Comparison of ENCODE assay signal across 11 cellular contexts in the genomic region with DNA sequence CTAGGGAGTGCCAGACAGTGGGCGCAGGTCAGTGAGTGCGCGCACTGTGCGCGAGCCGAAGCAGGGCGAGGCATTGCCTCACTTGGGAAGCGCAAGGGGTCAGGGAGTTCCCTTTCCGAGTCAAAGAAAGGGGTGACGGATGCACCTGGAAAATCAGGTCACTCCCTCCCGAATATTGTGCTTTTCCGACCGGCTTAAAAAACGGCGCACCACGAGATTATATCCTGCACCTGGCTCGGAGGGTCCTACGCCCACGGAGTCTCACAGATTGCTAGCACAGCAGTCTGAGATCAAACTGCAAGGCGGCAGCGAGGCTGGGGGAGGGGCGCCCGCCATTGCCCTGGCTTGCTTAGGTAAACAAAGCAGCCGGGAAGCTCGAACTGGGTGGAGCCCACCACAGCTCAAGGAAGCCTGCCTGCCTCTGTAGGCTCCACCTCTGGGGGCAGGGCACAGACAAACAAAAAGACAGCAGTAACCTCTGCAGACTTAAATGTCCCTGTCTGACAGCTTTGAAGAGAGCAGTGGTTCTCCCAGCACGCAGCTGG. TPM values are rescaled to one million over a fixed set of nuclear protein-coding genes. Genes with fewer than 3 reads are reported as not detected.
"Had no signal": no experiment of that assay in that cellular context is flagged by ENCODE, and none has a peak within 500 bp of the region (broad histone marks: within the 10 kb centered on the region; RNA-seq: fewer than 3 reads in every experiment).

No MANE protein-coding gene starts in this region.

RNA-seq across cellular contexts. Expression of gene MOGAT2, which starts 31.2 kb away (rescaled TPM):
- total RNA-seq: activated CD4-positive, alpha-beta memory T cell treated with anti-CD3 and anti-CD28 coated beads, Interleukin-2, amount 10 ng/mL, durations not matched to agents 7 days and 5 days; activated CD4-positive, alpha-beta T cell treated with anti-CD3 and anti-CD28 coated beads for 36 hours; activated CD4-positive, alpha-beta T cell treated with anti-CD3 and anti-CD28 coated beads, Interleukin-2, amount 10 ng/mL, durations not matched to agents 7 days and 5 days; activated CD8-positive, alpha-beta memory T cell treated with anti-CD3 and anti-CD28 coated beads, Interleukin-2, amount 10 ng/mL, durations not matched to agents 7 days and 5 days; activated CD8-positive, alpha-beta T cell treated with anti-CD3 and anti-CD28 coated beads, Interleukin-2, amount 10 ng/mL, durations not matched to agents 7 days and 5 days; activated naive CD8-positive, alpha-beta T cell treated with anti-CD3 and anti-CD28 coated beads, Interleukin-2, amount 10 ng/mL, durations not matched to agents 7 days and 5 days; activated T-helper 2 cell treated with anti-CD3 and anti-CD28 coated beads, Interferon-gamma antibody, Interleukin-2, Interleukin-4, amounts not matched to agents 10 μg/mL and 5 μg/mL and 100 μg/mL, durations not matched to agents 14 hours and 24 hours and 36 hours; ascending aorta; bronchial epithelial cell; chondrocyte had no signal
- polyA plus RNA-seq: cardiac muscle cell had no signal
